ENCODE assay signal across 8 cellular contexts in genomic region chr10:101840741-101841453, GRCh38. TPM values are rescaled to one million over a fixed set of nuclear protein-coding genes. Genes with fewer than 3 reads are reported as not detected.
DNase-seq lines count a peak whose midpoint lies in the region; ATAC-seq and TF ChIP-seq lines count a peak whose summit lies in the region.

No MANE protein-coding gene starts in this region.

- no peak overlapping the region for H2BK20ac ChIP-seq in IMR-90 (ENCODE audit: low read depth, low read length)

- intact Hi-C loops in Caco-2 (cut with micrococcal nuclease; ENCODE audit: unreplicated experiment) (loop anchor here (1.0 kb wide), 1 partner anchor 169 kb away; no protein-coding TSS in a partner anchor), IMR-90 (cut with micrococcal nuclease) (loop anchor here (1.0 kb wide), 4 partner anchors 48 to 232 kb away; no protein-coding TSS in a partner anchor), natural killer cell (cut with micrococcal nuclease) (loop anchor here (1.0 kb wide), 2 partner anchors 169 to 232 kb away; no protein-coding TSS in a partner anchor), stomach (cut with DNase I; ENCODE audit: low total_unique reads) (no loop called here)

- H3K27me3 Mint-ChIP-seq in Caco-2 (ENCODE audit: insufficient read depth, unreplicated experiment) (no peaks in the 10 kb centered on the region), natural killer cell (ENCODE audit: low read depth in 2 of 2) (peaks cover 13 to 15% of the 10 kb centered on the region in 2 donors)

- no peak overlapping the region for H4K5ac ChIP-seq in IMR-90 (ENCODE audit: low read depth, low read length)

- no peak overlapping the region for H2AK5ac ChIP-seq in IMR-90 (ENCODE audit: low read depth, low read length)

- DNase-seq in Caco-2 = peak; percentile 59 to 77
- DNase-seq in IMR-90 = peak; percentile 80
- peak; percentile 75 to 91 (median 83) for DNase-seq in Peyer's patch
- DNase-seq in activated T-helper 9 cell treated with anti-CD3 and anti-CD28 coated beads, Interleukin-2, amount 50 U/mL, for 16 hours (ENCODE audit: low read depth) = peak; percentile 69
- DNase-seq in fibroblast of peridontal ligament (ENCODE audit: extremely low read depth) = peak; percentile 81
- peak; percentile 76 for DNase-seq in natural killer cell
- DNase-seq in stomach = peak; percentile 78

- 5% methylated on average over 7 of the region's 46 CpGs; no CpG with 5 or more reads in 1 of the 2 experiments for WGBS in IMR-90 (ENCODE audit: extremely low coverage in 2 of 2, insufficient read length in 1 of 2), 2 experiments
- 3 to 6% (median 4%) methylated on average over 40 to 46 of the region's 46 CpGs for WGBS in stomach, 5 donors

- peaks cover 12% of the 10 kb centered on the region for H3K36me3 Mint-ChIP-seq in Caco-2 (ENCODE audit: insufficient read depth, unreplicated experiment)
- no peaks in the 10 kb centered on the region for H3K36me3 Mint-ChIP-seq in natural killer cell

- peaks cover 0 to 9% of the 10 kb centered on the region in 2 experiments; a peak in 1 of 4 replicates for H3K79me1 ChIP-seq in IMR-90 (ENCODE audit: low read depth in 1 of 2, low read length in 2 of 2)

- no peak for TF ChIP-seq EP300 in stomach (IDR thresholded peaks at IDR 0.05)

- H3K27ac ChIP-seq in IMR-90 (ENCODE audit: insufficient read depth, low read length) = no peak overlapping the region
- peak overlapping the region in 1 of 4 donors; percentile 19 for H3K27ac ChIP-seq in Peyer's patch
- H3K27ac ChIP-seq in stomach = no peak overlapping the region

- no peak overlapping the region for H3K27ac Mint-ChIP-seq in Caco-2 (ENCODE audit: unreplicated experiment)
- peak overlapping the region in 1 of 2 donors; percentile 72 for H3K27ac Mint-ChIP-seq in natural killer cell

- no peak overlapping the region for H3K14ac ChIP-seq in IMR-90 (replicated peaks; ENCODE audit: low read depth, low read length)

- dilution Hi-C loops in IMR-90 (cut with HindIII; ENCODE audit: low sequenced_read_pairs, unreplicated experiment) = no loop called here

- ATAC-seq in GM21423 (IDR thresholded peaks at IDR 0.05; ENCODE audit: unreplicated experiment) = peak; percentile 77
- ATAC-seq in IMR-90 (ENCODE audit: low read depth) = peak; percentile 90
- peak; percentile 73 to 84 (median 77) for ATAC-seq in natural killer cell

- no peak overlapping the region for H2BK120ac ChIP-seq in IMR-90 (ENCODE audit: low read depth, low read length)

- H2BK15ac ChIP-seq in IMR-90 (ENCODE audit: low read depth, low read length) = no peak overlapping the region

- no peaks in the 10 kb centered on the region for H3K27me3 ChIP-seq in Caco-2 (replicated peaks; ENCODE audit: control insufficient read depth, insufficient read depth, low read length)
- no peaks in the 10 kb centered on the region for H3K27me3 ChIP-seq in IMR-90 (ENCODE audit: control insufficient read depth, insufficient read depth, low read length)
- H3K27me3 ChIP-seq in Peyer's patch = no peaks in the 10 kb centered on the region
- no peaks in the 10 kb centered on the region for H3K27me3 ChIP-seq in stomach

- H3K4ac ChIP-seq in IMR-90 (ENCODE audit: low read depth, low read length) = no peak overlapping the region

- BruUV-seq in Caco-2 (replicated peaks; lab: Mats Ljungman, UMichigan) = no TSS peak
- no TSS peak for BruUV-seq in IMR-90 (replicated peaks; lab: Mats Ljungman, UMichigan)

- peak; percentile 97 for TF ChIP-seq RAD21 in IMR-90 (IDR thresholded peaks at IDR 0.05; ENCODE audit: low read length)

- POLR2A ChIA-PET in Caco-2 (lab: Charles Lee) = no interaction called here
- POLR2A ChIA-PET in IMR-90 (lab: Charles Lee; ENCODE audit: unreplicated experiment) = interaction anchor here (0.6 to 1.4 kb wide), 3 partner anchors 101 to 232 kb away, joined by 3 to 6 read pairs (median 4); no protein-coding TSS in a partner anchor

- H3K4me3 Mint-ChIP-seq in Caco-2 (ENCODE audit: unreplicated experiment) (peak overlapping the region; percentile 71), natural killer cell (peak overlapping the region; percentile 92)

- no peak for TF ChIP-seq POLR2A in IMR-90 (IDR thresholded peaks at IDR 0.05; ENCODE audit: low read depth, low read length)
- TF ChIP-seq POLR2A in Peyer's patch (IDR thresholded peaks at IDR 0.05) = no peak
- no peak for TF ChIP-seq POLR2A in stomach (IDR thresholded peaks at IDR 0.05)

- no peak overlapping the region for H3K18ac ChIP-seq in IMR-90 (ENCODE audit: low read depth, low read length)

- peaks cover 38% of the 10 kb centered on the region for H4K20me1 ChIP-seq in IMR-90 (ENCODE audit: insufficient read depth, low read length)

- H3K9ac ChIP-seq in IMR-90 (ENCODE audit: low read depth, low read length) = no peak overlapping the region

- H4K8ac ChIP-seq in IMR-90 (ENCODE audit: low read depth in 2 of 2, low read length in 2 of 2) = no peak overlapping the region

- peak overlapping the region; percentile 62 for H3K4me2 ChIP-seq in IMR-90 (ENCODE audit: low read depth, low read length)

- H3K36me3 ChIP-seq in Caco-2 (ENCODE audit: control insufficient read depth, insufficient read depth, low read length) = no peaks in the 10 kb centered on the region
- no peaks in the 10 kb centered on the region; the same call in 1 of the 2 replicates for H3K36me3 ChIP-seq in IMR-90 (ENCODE audit: control insufficient read depth, insufficient read depth, low read length)
- H3K36me3 ChIP-seq in Peyer's patch = peaks cover 0 to 6% (median 0%) of the 10 kb centered on the region in 3 donors
- H3K36me3 ChIP-seq in stomach = peaks cover 4 to 14% (median 10%) of the 10 kb centered on the region in 4 donors

- peak overlapping the region; percentile 1 for H2AFZ ChIP-seq in IMR-90 (replicated peaks; ENCODE audit: low read length, poor library complexity)

- H3K4me1 ChIP-seq in Caco-2 (peaks cover 28% of the 10 kb centered on the region), IMR-90 (ENCODE audit: control insufficient read depth, insufficient read depth, low read length) (peaks cover 5% of the 10 kb centered on the region; the same call in 1 of the 2 replicates), Peyer's patch (peaks cover 3 to 30% (median 9%) of the 10 kb centered on the region in 4 donors), stomach (peaks cover 24 to 47% (median 31%) of the 10 kb centered on the region in 4 donors)

- H3K9me1 ChIP-seq in IMR-90 (ENCODE audit: insufficient read depth, low read length) = peaks cover 9% of the 10 kb centered on the region

- H3K9me3 Mint-ChIP-seq in Caco-2 (ENCODE audit: unreplicated experiment) (no peaks in the 10 kb centered on the region), natural killer cell (no peaks in the 10 kb centered on the region)

- in situ Hi-C loops in IMR-90 (cut with MboI; ENCODE audit: low sequenced_read_pairs) = loop anchor here (5.0 kb wide), 1 partner anchor 171 kb away; no protein-coding TSS in a partner anchor

- peaks cover 10% of the 10 kb centered on the region for H3K4me1 Mint-ChIP-seq in Caco-2 (ENCODE audit: low read depth, unreplicated experiment)
- peaks cover 14 to 47% of the 10 kb centered on the region in 2 donors for H3K4me1 Mint-ChIP-seq in natural killer cell

- H3K56ac ChIP-seq in IMR-90 (ENCODE audit: extremely low read depth, insufficient read depth, low read length) = no peak overlapping the region

- no peak overlapping the region for H2BK5ac ChIP-seq in IMR-90 (ENCODE audit: low read depth, low read length, poor library complexity, severe bottlenecking)

- no peak overlapping the region for H2AK9ac ChIP-seq in IMR-90 (replicated peaks; ENCODE audit: low read depth, low read length, poor library complexity)

- H3K4me3 ChIP-seq in Caco-2 (ENCODE audit: low read depth, low read length) = no peak overlapping the region
- 0 out of 2 replicates have a peak overlapping the region, but pooled peaks have one; percentile 11 for H3K4me3 ChIP-seq in IMR-90 (ENCODE audit: insufficient read depth, low read depth, low read length)
- peak overlapping the region; percentile 28 to 49 (median 46) for H3K4me3 ChIP-seq in Peyer's patch
- peak overlapping the region; percentile 18 to 51 (median 42) for H3K4me3 ChIP-seq in stomach

- TF ChIP-seq CTCF in Caco-2 (IDR thresholded peaks at IDR 0.05; ENCODE audit: insufficient read depth in 1 of 2, low read depth in 1 of 2, low read length in 1 of 2, severe bottlenecking in 1 of 2, unreplicated experiment in 1 of 2) (peak; percentile 74 to 82), IMR-90 (conservative IDR thresholded peaks at IDR 0.05; ENCODE audit: low read depth, low read length) (peak; percentile 98), Peyer's patch (IDR thresholded peaks at IDR 0.05) (peak; percentile 80 to 93 (median 84)), natural killer cell (IDR thresholded peaks at IDR 0.05) (peak; percentile 90), stomach (IDR thresholded peaks at IDR 0.05) (peak in 5 of 7 experiments; percentile 56 to 84 (median 78))

- CTCF ChIA-PET in Caco-2 (lab: Charles Lee) = interaction anchor here (0.6 to 3.3 kb wide), 13 partner anchors 11 to 329 kb away, joined by 3 to 41 read pairs (median 4); partner anchors contain the start of gene OGA
- CTCF ChIA-PET in IMR-90 (lab: Yijun Ruan, JAX) = interaction anchor here (0.6 to 4.4 kb wide), 31 partner anchors 8 to 627 kb away, joined by 3 to 60 read pairs (median 5); no protein-coding TSS in a partner anchor

- H3K23ac ChIP-seq in IMR-90 (ENCODE audit: low read depth, low read length) = no peak overlapping the region

- H3K9me3 ChIP-seq in Caco-2 (no peaks in the 10 kb centered on the region), IMR-90 (ENCODE audit: control insufficient read depth, insufficient read depth, low read length) (no peaks in the 10 kb centered on the region), Peyer's patch (no peaks in the 10 kb centered on the region), stomach (no peaks in the 10 kb centered on the region)

- H4K91ac ChIP-seq in IMR-90 (ENCODE audit: insufficient read depth, low read depth, low read length) = no peak overlapping the region

RNA-seq across cellular contexts. Expression of gene KCNIP2, which starts 2.7 kb away (rescaled TPM):
- 5.5 and 6.1 TPM in 2 replicates for total RNA-seq in Caco-2 (2022)
- total RNA-seq in IMR-90 (2012; rRNA removed) = under 0.01 TPM in 1 of 2 replicates, not detected in the other
- 0.53 and 0.87 TPM in 2 replicates for polyA plus RNA-seq in IMR-90 (2012; rRNA removed)
- polyA plus RNA-seq in IMR-90 (2012; cell fraction: cytosol; rRNA removed) = 0.03 and 0.05 TPM in 2 replicates
- 3.9 and 6.9 TPM in 2 replicates for polyA plus RNA-seq in IMR-90 (2012; cell fraction: nucleus; rRNA removed; ENCODE audit: low replicate concordance)
- total RNA-seq in Peyer's patch = 10 to 100 TPM in 1 of 4 donors, 1 to 10 TPM in 3; 3.5 to 11.6 (median 5.5) TPM
- total RNA-seq in natural killer cell = 1 to 10 TPM in 2 of 3 donors, under 1 TPM in 1; 0.97 to 2.0 (median 1.6) TPM
- total RNA-seq in stomach = 1 to 10 TPM in 3 of 5 donors, not detected in 2; 1.2 to 5.7 (median 2.4) TPM
- polyA plus RNA-seq in stomach = 1 to 10 TPM in 1 of 3 donors, under 1 TPM in 1, not detected in 1; 0.62 to 1.3 TPM

RNA-seq across cellular contexts. Expression of gene OGA, which starts 22.7 kb away (rescaled TPM):
- total RNA-seq in Caco-2 (2022) (76.9 and 84.3 TPM in 2 replicates), IMR-90 (2012; rRNA removed) (62.9 and 89.7 TPM in 2 replicates), Peyer's patch (100 to 1,000 TPM; 142 to 367 (median 173) TPM), natural killer cell (100 to 1,000 TPM; 427 to 488 (median 481) TPM), stomach (100 to 1,000 TPM; 123 to 312 (median 233) TPM)
- polyA plus RNA-seq in IMR-90 (2012; rRNA removed) (32.6 and 42.5 TPM in 2 replicates), stomach (10 to 100 TPM; 18.9 to 41.7 (median 28.0) TPM)
- polyA plus RNA-seq in IMR-90 (2012; cell fraction: cytosol; rRNA removed) = 4.0 and 5.0 TPM in 2 replicates
- polyA plus RNA-seq in IMR-90 (2012; cell fraction: nucleus; rRNA removed; ENCODE audit: low replicate concordance) = 14.8 and 154 TPM in 2 replicates

RNA-seq across cellular contexts. Expression of gene NPM3, which starts 57.7 kb away (rescaled TPM):
- total RNA-seq in Caco-2 (2022) = 92.6 and 103 TPM in 2 replicates
- 112 and 122 TPM in 2 replicates for total RNA-seq in IMR-90 (2012; rRNA removed)
- 72.3 and 84.1 TPM in 2 replicates for polyA plus RNA-seq in IMR-90 (2012; rRNA removed)
- 165 and 166 TPM in 2 replicates for polyA plus RNA-seq in IMR-90 (2012; cell fraction: cytosol; rRNA removed)
- 33.0 and 60.2 TPM in 2 replicates for polyA plus RNA-seq in IMR-90 (2012; cell fraction: nucleus; rRNA removed; ENCODE audit: low replicate concordance)
- 10 to 100 TPM in 2 of 4 donors, 1 to 10 TPM in 2; 7.7 to 25.6 (median 11.2) TPM for total RNA-seq in Peyer's patch
- total RNA-seq in natural killer cell = 1 to 10 TPM; 8.2 to 9.0 (median 8.5) TPM
- 10 to 100 TPM in 3 of 5 donors, 1 to 10 TPM in 1, not detected in 1; 2.3 to 68.1 (median 32.6) TPM for total RNA-seq in stomach
- polyA plus RNA-seq in stomach = 10 to 100 TPM; 22.0 to 30.2 (median 26.0) TPM
